ENCODE assay signal across 11 cellular contexts in genomic region chrX:151546226-151546625, GRCh38. TPM values are rescaled to one million over a fixed set of nuclear protein-coding genes. Genes with fewer than 3 reads are reported as not detected.
"Had no signal": no experiment of that assay in that cellular context is flagged by ENCODE, and none has a peak within 500 bp of the region (broad histone marks: within the 10 kb centered on the region; RNA-seq: fewer than 3 reads in every experiment).

No MANE protein-coding gene starts in this region.

RNA-seq across cellular contexts. Expression of gene PASD1, which starts 17.2 kb away (rescaled TPM):
- total RNA-seq: activated CD4-positive, alpha-beta memory T cell treated with anti-CD3 and anti-CD28 coated beads, Interleukin-2, amount 10 ng/mL, durations not matched to agents 7 days and 5 days; activated CD4-positive, alpha-beta T cell treated with anti-CD3 and anti-CD28 coated beads for 36 hours; activated CD4-positive, alpha-beta T cell treated with anti-CD3 and anti-CD28 coated beads, Interleukin-2, amount 10 ng/mL, durations not matched to agents 7 days and 5 days; activated CD8-positive, alpha-beta memory T cell treated with anti-CD3 and anti-CD28 coated beads, Interleukin-2, amount 10 ng/mL, durations not matched to agents 7 days and 5 days; activated CD8-positive, alpha-beta T cell treated with anti-CD3 and anti-CD28 coated beads, Interleukin-2, amount 10 ng/mL, durations not matched to agents 7 days and 5 days; activated naive CD8-positive, alpha-beta T cell treated with anti-CD3 and anti-CD28 coated beads, Interleukin-2, amount 10 ng/mL, durations not matched to agents 7 days and 5 days; activated T-helper 2 cell treated with anti-CD3 and anti-CD28 coated beads, Interferon-gamma antibody, Interleukin-2, Interleukin-4, amounts not matched to agents 10 μg/mL and 5 μg/mL and 100 μg/mL, durations not matched to agents 14 hours and 24 hours and 36 hours; ascending aorta; bronchial epithelial cell; WTC11 had no signal
- polyA plus RNA-seq: adipose tissue had no signal
